10 cellular contexts compared by ENCODE assay signal in the genomic region with DNA sequence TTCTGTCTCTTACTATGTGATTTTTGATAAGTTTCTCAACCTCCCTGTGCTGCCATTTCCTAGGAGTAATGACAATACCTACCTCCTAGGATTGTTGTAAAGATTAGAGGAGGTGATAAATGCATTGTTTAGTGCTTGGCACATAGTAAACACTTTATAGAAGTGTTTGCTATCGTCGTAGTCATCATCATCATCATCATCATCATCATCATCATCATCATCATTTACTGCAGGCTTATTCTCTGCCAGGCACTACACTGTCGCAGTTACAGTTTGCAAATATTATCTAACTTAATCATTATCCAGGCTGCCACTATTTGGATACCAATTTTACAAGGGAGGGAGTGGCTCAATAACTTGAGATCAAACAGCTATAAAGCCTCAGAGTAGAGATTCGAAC. TPM values are rescaled to one million over a fixed set of nuclear protein-coding genes. Genes with fewer than 3 reads are reported as not detected.
"Had no signal": no experiment of that assay in that cellular context is flagged by ENCODE, and none has a peak within 500 bp of the region (broad histone marks: within the 10 kb centered on the region; RNA-seq: fewer than 3 reads in every experiment).

No MANE protein-coding gene starts in this region.

- ATAC-seq: GM23338, K562 had no signal

- DNase-seq: H9, HCEC 1CT, HFFc6, IMR-90, KG1 had no signal

- H3K4me3 ChIP-seq: GM23338, K562 had no signal

- FAIRE-seq: H1, H54, K562 had no signal

- H3K27ac ChIP-seq: HL-60 had no signal

RNA-seq across cellular contexts. Expression of gene SGCD, which starts 24.5 kb away (rescaled TPM):
- total RNA-seq: K562 had no signal
- polyA plus RNA-seq: K562 had no signal
